ENCODE assay signal across 1 cellular context in the genomic region with DNA sequence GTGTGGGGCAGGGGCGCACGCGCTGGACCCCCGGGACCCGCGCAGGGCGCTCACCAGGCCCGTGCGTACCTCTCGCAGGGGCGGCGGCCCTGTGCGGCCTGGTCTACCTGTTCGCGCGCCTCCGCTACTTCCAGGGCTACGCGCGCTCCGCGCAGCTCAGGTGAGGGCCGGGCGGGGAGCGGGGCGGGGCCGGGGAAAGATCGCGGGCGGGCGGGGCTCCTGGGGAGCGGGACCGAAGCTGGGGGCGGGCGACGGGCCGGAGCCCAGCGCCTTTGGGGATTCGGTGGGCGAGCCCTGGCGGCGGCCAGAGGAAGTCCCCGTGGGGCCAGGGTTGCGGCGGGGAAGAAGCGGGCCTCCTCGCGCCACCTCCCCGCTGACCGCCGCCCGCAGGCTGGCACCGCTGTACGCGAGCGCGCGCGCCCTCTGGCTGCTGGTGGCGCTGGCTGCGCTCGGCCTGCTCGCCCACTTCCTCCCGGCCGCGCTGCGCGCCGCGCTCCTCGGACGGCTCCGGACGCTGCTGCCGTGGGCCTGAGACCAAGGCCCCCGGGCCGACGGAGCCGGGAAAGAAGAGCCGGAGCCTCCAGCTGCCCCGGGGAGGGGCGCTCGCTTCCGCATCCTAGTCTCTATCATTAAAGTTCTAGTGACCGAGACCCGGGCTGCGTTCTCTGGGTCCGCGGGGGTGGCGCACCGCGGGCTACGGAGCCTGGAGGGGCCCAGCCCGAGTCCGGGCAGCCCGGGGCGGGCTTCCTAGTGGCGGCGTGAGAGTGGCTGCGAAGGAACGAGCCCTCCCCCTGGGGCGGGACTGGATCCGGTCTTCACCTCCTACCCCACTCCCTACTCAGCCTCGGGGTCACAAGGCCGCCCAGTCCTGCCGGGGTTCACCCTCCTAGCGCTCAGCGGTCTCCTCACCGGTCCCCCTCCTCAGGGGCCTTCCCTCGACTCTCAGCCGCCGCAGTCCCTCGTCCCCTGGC.
TF ChIP-seq lines count a peak whose summit lies in the region.

No MANE protein-coding gene starts in this region.

TF ChIP-seq in WTC11, 78 proteins besides CTCF, POLR2A, EP300 and RAD21 (continued from another document):
- TF ChIP-seq, protein P1, sequence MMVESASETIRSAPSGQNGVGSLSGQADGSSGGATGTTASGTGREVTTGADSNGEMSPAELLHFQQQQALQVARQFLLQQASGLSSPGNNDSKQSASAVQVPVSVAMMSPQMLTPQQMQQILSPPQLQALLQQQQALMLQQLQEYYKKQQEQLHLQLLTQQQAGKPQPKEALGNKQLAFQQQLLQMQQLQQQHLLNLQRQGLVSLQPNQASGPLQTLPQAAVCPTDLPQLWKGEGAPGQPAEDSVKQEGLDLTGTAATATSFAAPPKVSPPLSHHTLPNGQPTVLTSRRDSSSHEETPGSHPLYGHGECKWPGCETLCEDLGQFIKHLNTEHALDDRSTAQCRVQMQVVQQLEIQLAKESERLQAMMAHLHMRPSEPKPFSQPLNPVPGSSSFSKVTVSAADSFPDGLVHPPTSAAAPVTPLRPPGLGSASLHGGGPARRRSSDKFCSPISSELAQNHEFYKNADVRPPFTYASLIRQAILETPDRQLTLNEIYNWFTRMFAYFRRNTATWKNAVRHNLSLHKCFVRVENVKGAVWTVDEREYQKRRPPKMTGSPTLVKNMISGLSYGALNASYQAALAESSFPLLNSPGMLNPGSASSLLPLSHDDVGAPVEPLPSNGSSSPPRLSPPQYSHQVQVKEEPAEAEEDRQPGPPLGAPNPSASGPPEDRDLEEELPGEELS (CRISPR knock-in tag; IDR thresholded peaks at IDR 0.05): 0 out of 2 replicates have a peak, but pooled peaks have one; percentile 9
- TF ChIP-seq RORB (CRISPR knock-in tag; IDR thresholded peaks at IDR 0.05) (no peak), CREM (CRISPR knock-in tag; IDR thresholded peaks at IDR 0.05) (0 out of 2 replicates have a peak, but pooled peaks have one; percentile 39), KAT7 (CRISPR knock-in tag; IDR thresholded peaks at IDR 0.05; ENCODE audit: borderline replicate concordance) (0 out of 2 replicates have a peak, but pooled peaks have one; percentile 87), CREB1 (CRISPR knock-in tag; IDR thresholded peaks at IDR 0.05) (no peak), MYBL2 (CRISPR knock-in tag; IDR thresholded peaks at IDR 0.05) (peak; percentile 28), TEAD1 (CRISPR knock-in tag; IDR thresholded peaks at IDR 0.05) (peak; percentile 65; the same call in 1 of the 2 replicates), SOX15 (CRISPR knock-in tag; IDR thresholded peaks at IDR 0.05) (no peak)
- TF ChIP-seq, protein P2, sequence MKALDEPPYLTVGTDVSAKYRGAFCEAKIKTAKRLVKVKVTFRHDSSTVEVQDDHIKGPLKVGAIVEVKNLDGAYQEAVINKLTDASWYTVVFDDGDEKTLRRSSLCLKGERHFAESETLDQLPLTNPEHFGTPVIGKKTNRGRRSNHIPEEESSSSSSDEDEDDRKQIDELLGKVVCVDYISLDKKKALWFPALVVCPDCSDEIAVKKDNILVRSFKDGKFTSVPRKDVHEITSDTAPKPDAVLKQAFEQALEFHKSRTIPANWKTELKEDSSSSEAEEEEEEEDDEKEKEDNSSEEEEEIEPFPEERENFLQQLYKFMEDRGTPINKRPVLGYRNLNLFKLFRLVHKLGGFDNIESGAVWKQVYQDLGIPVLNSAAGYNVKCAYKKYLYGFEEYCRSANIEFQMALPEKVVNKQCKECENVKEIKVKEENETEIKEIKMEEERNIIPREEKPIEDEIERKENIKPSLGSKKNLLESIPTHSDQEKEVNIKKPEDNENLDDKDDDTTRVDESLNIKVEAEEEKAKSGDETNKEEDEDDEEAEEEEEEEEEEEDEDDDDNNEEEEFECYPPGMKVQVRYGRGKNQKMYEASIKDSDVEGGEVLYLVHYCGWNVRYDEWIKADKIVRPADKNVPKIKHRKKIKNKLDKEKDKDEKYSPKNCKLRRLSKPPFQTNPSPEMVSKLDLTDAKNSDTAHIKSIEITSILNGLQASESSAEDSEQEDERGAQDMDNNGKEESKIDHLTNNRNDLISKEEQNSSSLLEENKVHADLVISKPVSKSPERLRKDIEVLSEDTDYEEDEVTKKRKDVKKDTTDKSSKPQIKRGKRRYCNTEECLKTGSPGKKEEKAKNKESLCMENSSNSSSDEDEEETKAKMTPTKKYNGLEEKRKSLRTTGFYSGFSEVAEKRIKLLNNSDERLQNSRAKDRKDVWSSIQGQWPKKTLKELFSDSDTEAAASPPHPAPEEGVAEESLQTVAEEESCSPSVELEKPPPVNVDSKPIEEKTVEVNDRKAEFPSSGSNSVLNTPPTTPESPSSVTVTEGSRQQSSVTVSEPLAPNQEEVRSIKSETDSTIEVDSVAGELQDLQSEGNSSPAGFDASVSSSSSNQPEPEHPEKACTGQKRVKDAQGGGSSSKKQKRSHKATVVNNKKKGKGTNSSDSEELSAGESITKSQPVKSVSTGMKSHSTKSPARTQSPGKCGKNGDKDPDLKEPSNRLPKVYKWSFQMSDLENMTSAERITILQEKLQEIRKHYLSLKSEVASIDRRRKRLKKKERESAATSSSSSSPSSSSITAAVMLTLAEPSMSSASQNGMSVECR (CRISPR knock-in tag; IDR thresholded peaks at IDR 0.05; ENCODE audit: borderline replicate concordance): peak; percentile 71; the same call in 1 of the 2 replicates
- TF ChIP-seq, protein P3, sequence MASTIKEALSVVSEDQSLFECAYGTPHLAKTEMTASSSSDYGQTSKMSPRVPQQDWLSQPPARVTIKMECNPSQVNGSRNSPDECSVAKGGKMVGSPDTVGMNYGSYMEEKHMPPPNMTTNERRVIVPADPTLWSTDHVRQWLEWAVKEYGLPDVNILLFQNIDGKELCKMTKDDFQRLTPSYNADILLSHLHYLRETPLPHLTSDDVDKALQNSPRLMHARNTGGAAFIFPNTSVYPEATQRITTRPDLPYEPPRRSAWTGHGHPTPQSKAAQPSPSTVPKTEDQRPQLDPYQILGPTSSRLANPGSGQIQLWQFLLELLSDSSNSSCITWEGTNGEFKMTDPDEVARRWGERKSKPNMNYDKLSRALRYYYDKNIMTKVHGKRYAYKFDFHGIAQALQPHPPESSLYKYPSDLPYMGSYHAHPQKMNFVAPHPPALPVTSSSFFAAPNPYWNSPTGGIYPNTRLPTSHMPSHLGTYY (CRISPR knock-in tag; IDR thresholded peaks at IDR 0.05): 0 out of 2 replicates have a peak, but pooled peaks have one; percentile 21
- TF ChIP-seq, protein P4, sequence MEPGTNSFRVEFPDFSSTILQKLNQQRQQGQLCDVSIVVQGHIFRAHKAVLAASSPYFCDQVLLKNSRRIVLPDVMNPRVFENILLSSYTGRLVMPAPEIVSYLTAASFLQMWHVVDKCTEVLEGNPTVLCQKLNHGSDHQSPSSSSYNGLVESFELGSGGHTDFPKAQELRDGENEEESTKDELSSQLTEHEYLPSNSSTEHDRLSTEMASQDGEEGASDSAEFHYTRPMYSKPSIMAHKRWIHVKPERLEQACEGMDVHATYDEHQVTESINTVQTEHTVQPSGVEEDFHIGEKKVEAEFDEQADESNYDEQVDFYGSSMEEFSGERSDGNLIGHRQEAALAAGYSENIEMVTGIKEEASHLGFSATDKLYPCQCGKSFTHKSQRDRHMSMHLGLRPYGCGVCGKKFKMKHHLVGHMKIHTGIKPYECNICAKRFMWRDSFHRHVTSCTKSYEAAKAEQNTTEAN (CRISPR knock-in tag; IDR thresholded peaks at IDR 0.05): 0 out of 2 replicates have a peak, but pooled peaks have one; percentile 21
- TF ChIP-seq, protein P5, sequence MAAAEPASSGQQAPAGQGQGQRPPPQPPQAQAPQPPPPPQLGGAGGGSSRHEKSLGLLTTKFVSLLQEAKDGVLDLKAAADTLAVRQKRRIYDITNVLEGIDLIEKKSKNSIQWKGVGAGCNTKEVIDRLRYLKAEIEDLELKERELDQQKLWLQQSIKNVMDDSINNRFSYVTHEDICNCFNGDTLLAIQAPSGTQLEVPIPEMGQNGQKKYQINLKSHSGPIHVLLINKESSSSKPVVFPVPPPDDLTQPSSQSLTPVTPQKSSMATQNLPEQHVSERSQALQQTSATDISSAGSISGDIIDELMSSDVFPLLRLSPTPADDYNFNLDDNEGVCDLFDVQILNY (CRISPR knock-in tag; IDR thresholded peaks at IDR 0.05): peak; percentile 78; the same call in 1 of the 2 replicates
